Comparison of ENCODE assay signal across 8 cellular contexts in the genomic region with DNA sequence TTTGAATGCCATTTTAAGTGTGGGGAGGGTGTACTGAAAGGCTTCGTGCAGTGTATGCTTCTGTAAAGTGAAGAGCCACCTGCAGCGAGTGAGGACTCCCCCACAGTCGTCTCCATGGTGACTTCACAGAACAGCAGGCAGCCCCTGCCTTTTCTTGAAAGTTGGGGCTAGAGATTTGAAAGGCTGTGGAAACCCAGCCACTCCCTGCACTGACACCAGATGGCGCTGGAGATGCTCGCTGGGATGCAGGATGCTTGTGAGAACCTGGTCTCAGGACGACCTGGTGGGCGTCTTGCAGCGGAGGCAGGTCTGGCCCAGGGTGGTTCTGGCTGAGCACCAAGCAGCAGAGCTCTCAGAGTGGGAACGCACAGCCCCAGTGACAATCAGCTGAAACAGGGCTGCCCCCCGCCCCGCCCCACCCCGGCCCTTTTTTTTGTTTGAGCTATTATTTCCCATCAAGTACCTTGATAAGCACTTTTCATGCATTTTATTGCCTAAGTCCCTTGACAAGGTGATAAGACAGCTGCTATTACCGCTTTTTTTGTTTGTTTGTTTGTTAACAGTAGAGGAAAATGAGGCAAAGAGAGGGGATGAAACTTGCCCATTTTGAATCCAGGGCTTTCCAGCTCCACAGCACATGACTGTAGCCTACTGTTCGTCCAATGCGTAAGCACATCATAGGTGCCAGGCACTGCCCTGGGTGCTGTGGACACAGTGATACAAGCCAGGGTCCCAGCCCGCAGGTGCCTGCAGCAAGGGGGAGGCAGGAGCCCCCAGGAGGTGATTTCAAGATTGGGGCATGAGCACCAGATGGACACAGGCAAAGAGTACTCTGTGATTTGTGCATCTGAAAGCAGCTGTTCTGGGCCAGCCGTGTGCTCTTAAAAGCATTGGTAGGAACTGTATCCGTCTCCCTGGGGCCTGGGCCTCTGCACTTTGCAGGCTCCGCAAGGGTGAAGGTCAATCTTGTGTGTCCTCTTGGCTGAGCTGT.
A peak's percentile ranks its signal among the peaks of the same experiment; 100 is the strongest.
DNase-seq lines count a peak whose midpoint lies in the region; ATAC-seq and TF ChIP-seq lines count a peak whose summit lies in the region.

No MANE protein-coding gene starts in this region.

- peaks cover 40% of the 10 kb centered on the region for H3K9me3 Mint-ChIP-seq in HFFc6

- H3K4me3 Mint-ChIP-seq in HFFc6, result no peak overlapping the region

- H3K4me3 ChIP-seq in DOHH2 (ENCODE audit: low read length), result no peak overlapping the region
- H3K4me3 ChIP-seq in astrocyte of the spinal cord (ENCODE audit: low read depth, low read length), result no peak overlapping the region

- H3K27me3 ChIP-seq in DOHH2 (ENCODE audit: control insufficient read depth, low read length), result no peaks in the 10 kb centered on the region

- H3K79me2 ChIP-seq in DOHH2 (ENCODE audit: control insufficient read depth, low read length), result no peaks in the 10 kb centered on the region

- no peaks in the 10 kb centered on the region for H3K27me3 Mint-ChIP-seq in HFFc6 (ENCODE audit: insufficient read depth)

- H4K20me1 ChIP-seq in DOHH2 (ENCODE audit: control insufficient read depth, insufficient read depth, low read depth, low read length), result no peaks in the 10 kb centered on the region

- H3K27ac Mint-ChIP-seq in HFFc6, result no peak overlapping the region

- ATAC-seq in GM19452 (IDR thresholded peaks at IDR 0.05; ENCODE audit: unreplicated experiment) (no peak), GM18870 (IDR thresholded peaks at IDR 0.05; ENCODE audit: unreplicated experiment) (no peak)

- H3K9me2 ChIP-seq in DOHH2 (replicated peaks; ENCODE audit: control insufficient read depth, low read length), result no peaks in the 10 kb centered on the region

- H3F3A ChIP-seq in DOHH2 (ENCODE audit: control insufficient read depth, insufficient read depth), result no peaks in the 10 kb centered on the region

- H3K36me3 ChIP-seq in DOHH2 (ENCODE audit: control insufficient read depth, low read length), result no peaks in the 10 kb centered on the region

- H3K4me1 ChIP-seq in DOHH2 (ENCODE audit: control insufficient read depth, low read length), result no peaks in the 10 kb centered on the region

- H3K36me3 Mint-ChIP-seq in HFFc6 (ENCODE audit: low read depth), result peaks cover 2% of the 10 kb centered on the region; the same call in 1 of the 2 replicates

- in situ Hi-C loops in astrocyte of the spinal cord (cut with HindIII; ENCODE audit: low sequenced_read_pairs), result no loop called here

- no peaks in the 10 kb centered on the region for H3K9me3 ChIP-seq in DOHH2 (ENCODE audit: control insufficient read depth, insufficient read depth, low read length)

- no peak overlapping the region for H3K4me2 ChIP-seq in DOHH2 (ENCODE audit: low read length)

- DNase-seq in HFFc6, result no peak
- DNase-seq in NCI-H748 (lab: John Stamatoyannopoulos, UW; ENCODE audit: unreplicated experiment), result peak; percentile 70
- DNase-seq in astrocyte of the spinal cord (ENCODE audit: low read depth, low spot score), result peak; percentile 32
- DNase-seq in iPS DF 19.7 (ENCODE audit: low read depth, low spot score), result peak; percentile 54
- DNase-seq in stimulated activated CD4-positive, alpha-beta T cell treated with anti-CD3 and anti-CD28 coated beads, Interleukin-15, amount 100 ng/mL, for 48 hours (ENCODE audit: low read depth in 2 of 2), result peak; percentile 23 to 29

- no peak overlapping the region for H3K27ac ChIP-seq in DOHH2 (ENCODE audit: low read depth, low read length)

- no peaks in the 10 kb centered on the region for H3K4me1 Mint-ChIP-seq in HFFc6 (ENCODE audit: low read depth)

- peak; percentile 85 for TF ChIP-seq CTCF in DOHH2 (IDR thresholded peaks at IDR 0.05; ENCODE audit: low read depth, low read length, poor library complexity, severe bottlenecking)
- peak; percentile 70 for TF ChIP-seq CTCF in HFFc6 (IDR thresholded peaks at IDR 0.05)
- TF ChIP-seq CTCF in astrocyte of the spinal cord (IDR thresholded peaks at IDR 0.05; ENCODE audit: low read depth, low read length), result peak; percentile 96
